16 cellular contexts compared by ENCODE assay signal in genomic region chr16:57155702-57156350, GRCh38. TPM values are rescaled to one million over a fixed set of nuclear protein-coding genes. Genes with fewer than 3 reads are reported as not detected.
DNase-seq lines count a peak whose midpoint lies in the region; ATAC-seq and TF ChIP-seq lines count a peak whose summit lies in the region.
"Had no signal": no experiment of that assay in that cellular context is flagged by ENCODE, and none has a peak within 500 bp of the region (broad histone marks: within the 10 kb centered on the region; RNA-seq: fewer than 3 reads in every experiment).

No MANE protein-coding gene starts in this region.

- peaks cover 75% of the 10 kb centered on the region for H3K36me3 ChIP-seq in CD4-positive, CD25-positive, alpha-beta regulatory T cell (ENCODE audit: control insufficient read depth, insufficient read depth, low read length)

- no peak for DNase-seq in activated CD4-positive, alpha-beta T cell treated with anti-CD3 and anti-CD28 coated beads, Interleukin-2, amount 10 ng/mL, durations not matched to agents 7 days and 5 days
- DNase-seq in activated CD4-positive, alpha-beta T cell treated with anti-CD3 and anti-CD28 coated beads, Interleukin-2, amount 50 U/mL, for 48 hours: no peak
- DNase-seq in CD4-positive, CD25-positive, alpha-beta regulatory T cell: no peak
- no peak for DNase-seq in HL-60 (ENCODE audit: low read depth in 1 of 2, low spot score in 1 of 2)
- DNase-seq in endothelial cell (ENCODE audit: low spot score): no peak
- DNase-seq: DMS79, GM23248, KBM-7, NCI-H1105 treated with DMSO at 0.1 percent for 48 hours, NCI-H1694, NCI-H2081 treated with DMSO at 0.1 percent for 48 hours had no signal

- peaks cover 40% of the 10 kb centered on the region for H3K4me1 Mint-ChIP-seq in activated CD4-positive, alpha-beta T cell treated with anti-CD3 and anti-CD28 coated beads, Interleukin-2, amount 10 ng/mL, durations not matched to agents 7 days and 5 days
- H3K4me1 Mint-ChIP-seq in CD4-positive, CD25-positive, alpha-beta regulatory T cell: peaks cover 7 to 22% (median 16%) of the 10 kb centered on the region in 4 donors
- peaks cover 88% of the 10 kb centered on the region for H3K4me1 Mint-ChIP-seq in endothelial cell (ENCODE audit: unreplicated experiment)

- H3K27ac ChIP-seq in CD4-positive, CD25-positive, alpha-beta regulatory T cell (ENCODE audit: insufficient read depth, low read length, poor library complexity, severe bottlenecking): no peak overlapping the region
- H3K27ac ChIP-seq in HL-60 (replicated peaks): peak overlapping the region; percentile 43
- H3K27ac ChIP-seq: A549, GM23248 had no signal

- ATAC-seq in CD4-positive, CD25-positive, alpha-beta regulatory T cell (ENCODE audit: low read depth in 2 of 2): no peak
- ATAC-seq in HG03025 (IDR thresholded peaks at IDR 0.05; ENCODE audit: low FRiP score, unreplicated experiment) (no peak), HG02970 (IDR thresholded peaks at IDR 0.05; ENCODE audit: low FRiP score, unreplicated experiment) (no peak)
- ATAC-seq: A549, Right ventricle myocardium inferior had no signal

- no peaks in the 10 kb centered on the region for H3K9me3 Mint-ChIP-seq in activated CD4-positive, alpha-beta T cell treated with anti-CD3 and anti-CD28 coated beads, Interleukin-2, amount 10 ng/mL, durations not matched to agents 7 days and 5 days
- no peaks in the 10 kb centered on the region for H3K9me3 Mint-ChIP-seq in CD4-positive, CD25-positive, alpha-beta regulatory T cell
- H3K9me3 Mint-ChIP-seq in endothelial cell (ENCODE audit: unreplicated experiment): no peaks in the 10 kb centered on the region

- H3K4me3 ChIP-seq in CD4-positive, CD25-positive, alpha-beta regulatory T cell (ENCODE audit: low read depth, low read length): no peak overlapping the region
- no peak overlapping the region for H3K4me3 ChIP-seq in HL-60 (replicated peaks; ENCODE audit: insufficient read depth, low read length)
- H3K4me3 ChIP-seq: A549, GM23248, HAP-1 had no signal

- H3K9me3 ChIP-seq in CD4-positive, CD25-positive, alpha-beta regulatory T cell (ENCODE audit: control insufficient read depth in 2 of 2, low read length in 2 of 2): no peaks in the 10 kb centered on the region
- H3K9me3 ChIP-seq: A549, HAP-1 had no signal

- H3K4me3 Mint-ChIP-seq in activated CD4-positive, alpha-beta T cell treated with anti-CD3 and anti-CD28 coated beads, Interleukin-2, amount 10 ng/mL, durations not matched to agents 7 days and 5 days: no peak overlapping the region
- H3K4me3 Mint-ChIP-seq in CD4-positive, CD25-positive, alpha-beta regulatory T cell: no peak overlapping the region
- no peak overlapping the region for H3K4me3 Mint-ChIP-seq in endothelial cell (ENCODE audit: unreplicated experiment)

- peak overlapping the region; percentile 28 for H3K27ac Mint-ChIP-seq in activated CD4-positive, alpha-beta T cell treated with anti-CD3 and anti-CD28 coated beads, Interleukin-2, amount 10 ng/mL, durations not matched to agents 7 days and 5 days
- H3K27ac Mint-ChIP-seq in CD4-positive, CD25-positive, alpha-beta regulatory T cell: peak overlapping the region in 2 of 3 donors; percentile 9 to 16
- peak overlapping the region; percentile 80 for H3K27ac Mint-ChIP-seq in endothelial cell (ENCODE audit: unreplicated experiment)

- no peaks in the 10 kb centered on the region for H3K27me3 ChIP-seq in CD4-positive, CD25-positive, alpha-beta regulatory T cell (ENCODE audit: control insufficient read depth, insufficient read depth, low read length)
- H3K27me3 ChIP-seq in HL-60 (ENCODE audit: insufficient read depth, poor library complexity, severe bottlenecking): no peaks in the 10 kb centered on the region

- CTCF ChIA-PET in activated CD4-positive, alpha-beta T cell treated with anti-CD3 and anti-CD28 coated beads, Interleukin-2, amount 10 ng/mL, durations not matched to agents 7 days and 5 days (lab: Charles Lee): interaction anchor here (0.7 to 1.6 kb wide), 6 partner anchors 15 to 479 kb away, joined by 3 to 7 read pairs (median 3); partner anchors contain the start of gene CPNE2

- no peaks in the 10 kb centered on the region for H3K4me1 ChIP-seq in CD4-positive, CD25-positive, alpha-beta regulatory T cell (ENCODE audit: control insufficient read depth, insufficient read depth, low read length, poor library complexity, severe bottlenecking)
- H3K4me1 ChIP-seq: A549, HAP-1 had no signal

- POLR2A ChIA-PET in activated CD4-positive, alpha-beta T cell treated with anti-CD3 and anti-CD28 coated beads, Interleukin-2, amount 10 ng/mL, durations not matched to agents 7 days and 5 days (lab: Charles Lee): interaction anchor here (0.6 kb wide), 1 partner anchor 35 kb away, joined by 3 read pairs; no protein-coding TSS in a partner anchor

- TF ChIP-seq CTCF in HL-60 (IDR thresholded peaks at IDR 0.05; ENCODE audit: insufficient read depth, low read length): no peak
- no peak for TF ChIP-seq CTCF in endothelial cell (IDR thresholded peaks at IDR 0.05; ENCODE audit: unreplicated experiment)

- peaks cover 58% of the 10 kb centered on the region for H3K36me3 Mint-ChIP-seq in activated CD4-positive, alpha-beta T cell treated with anti-CD3 and anti-CD28 coated beads, Interleukin-2, amount 10 ng/mL, durations not matched to agents 7 days and 5 days (ENCODE audit: low read depth)
- peaks cover 65% of the 10 kb centered on the region for H3K36me3 Mint-ChIP-seq in CD4-positive, CD25-positive, alpha-beta regulatory T cell
- peaks cover 25% of the 10 kb centered on the region for H3K36me3 Mint-ChIP-seq in endothelial cell (ENCODE audit: low read depth, unreplicated experiment)

- H3K27me3 Mint-ChIP-seq in activated CD4-positive, alpha-beta T cell treated with anti-CD3 and anti-CD28 coated beads, Interleukin-2, amount 10 ng/mL, durations not matched to agents 7 days and 5 days: no peaks in the 10 kb centered on the region
- H3K27me3 Mint-ChIP-seq in CD4-positive, CD25-positive, alpha-beta regulatory T cell: no peaks in the 10 kb centered on the region
- H3K27me3 Mint-ChIP-seq in endothelial cell (ENCODE audit: unreplicated experiment): peaks cover 3% of the 10 kb centered on the region

RNA-seq across cellular contexts. Expression of gene PSME3IP1, which starts 30.0 kb away (rescaled TPM):
- total RNA-seq in activated CD4-positive, alpha-beta T cell treated with anti-CD3 and anti-CD28 coated beads, Interleukin-2, amount 10 ng/mL, durations not matched to agents 7 days and 5 days: 100 to 1,000 TPM; 115 to 137 TPM
- total RNA-seq in CD4-positive, CD25-positive, alpha-beta regulatory T cell: 140 TPM
- 10 to 100 TPM; 68.1 to 81.5 (median 71.8) TPM for polyA plus RNA-seq in CD4-positive, CD25-positive, alpha-beta regulatory T cell
- 84.8 TPM for total RNA-seq in endothelial cell (ENCODE audit: unreplicated experiment)

RNA-seq across cellular contexts. Expression of gene RSPRY1, which starts 30.3 kb away (rescaled TPM):
- total RNA-seq in activated CD4-positive, alpha-beta T cell treated with anti-CD3 and anti-CD28 coated beads, Interleukin-2, amount 10 ng/mL, durations not matched to agents 7 days and 5 days: 10 to 100 TPM; 32.2 to 34.2 TPM
- 25.7 TPM for total RNA-seq in CD4-positive, CD25-positive, alpha-beta regulatory T cell
- 10 to 100 TPM; 26.7 to 46.4 (median 36.1) TPM for polyA plus RNA-seq in CD4-positive, CD25-positive, alpha-beta regulatory T cell
- total RNA-seq in endothelial cell (ENCODE audit: unreplicated experiment): 63.0 TPM

Comparison
In these comparisons a context has a peak if more than half of its experiments do, and no peak if none do; other contexts are left out.
1. H3K27ac Mint-ChIP-seq: peak in every context shown above with its lines; median percentile 80 in endothelial cell; 28 in activated CD4-positive, alpha-beta T cell treated with anti-CD3 and anti-CD28 coated beads, Interleukin-2, amount 10 ng/mL, durations not matched to agents 7 days and 5 days; 12 in CD4-positive, CD25-positive, alpha-beta regulatory T cell.